In the genomic region with DNA sequence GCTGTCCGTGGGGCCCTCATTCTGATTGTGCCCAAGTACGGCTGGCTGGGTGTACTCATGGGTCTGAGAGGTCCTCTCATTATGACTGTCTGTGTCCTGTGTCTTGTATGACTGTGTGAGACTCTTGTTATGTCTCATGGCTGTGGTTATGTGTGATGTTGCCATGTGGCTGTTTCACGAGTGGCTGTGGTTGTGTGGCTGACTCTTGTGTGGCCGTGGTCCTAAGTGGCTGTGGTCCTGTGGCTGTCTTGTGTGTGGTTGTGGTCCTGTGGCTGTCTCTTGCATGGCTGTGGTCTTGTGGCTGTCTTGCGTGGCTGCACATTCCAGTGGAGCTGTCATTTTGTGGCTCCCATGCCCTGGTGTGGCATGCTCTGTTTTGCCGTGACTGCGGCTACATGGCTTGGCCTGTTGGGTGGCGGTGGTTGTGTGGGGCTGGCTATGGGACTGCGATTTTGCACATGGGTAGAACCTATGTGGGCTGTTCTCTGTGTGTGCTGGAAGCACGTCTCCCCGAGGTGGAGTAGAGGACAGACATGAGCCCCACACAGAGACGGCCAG, we compare ENCODE assay signal across 8 cellular contexts. TPM values are rescaled to one million over a fixed set of nuclear protein-coding genes. Genes with fewer than 3 reads are reported as not detected.
DNase-seq lines count a peak whose midpoint lies in the region; ATAC-seq and TF ChIP-seq lines count a peak whose summit lies in the region.

No MANE protein-coding gene starts in this region.

- peaks cover 7% of the 10 kb centered on the region for H3K36me3 Mint-ChIP-seq in activated CD8-positive, alpha-beta T cell treated with anti-CD3 and anti-CD28 coated beads, Interleukin-2, amount 10 ng/mL, durations not matched to agents 7 days and 5 days (ENCODE audit: low read depth)
- peaks cover 17 to 32% of the 10 kb centered on the region in 2 donors for H3K36me3 Mint-ChIP-seq in stimulated activated naive B cell treated with anti-CD40 and anti-IgM and Interleukin-4, amounts not matched to agents 10 μg/mL and 1 μg/mL and 100 μg/mL, for 72 hours

- peaks cover 59% of the 10 kb centered on the region for H3K4me1 Mint-ChIP-seq in activated CD8-positive, alpha-beta T cell treated with anti-CD3 and anti-CD28 coated beads, Interleukin-2, amount 10 ng/mL, durations not matched to agents 7 days and 5 days (ENCODE audit: low read depth)
- peaks cover 49 to 88% of the 10 kb centered on the region in 2 donors for H3K4me1 Mint-ChIP-seq in stimulated activated naive B cell treated with anti-CD40 and anti-IgM and Interleukin-4, amounts not matched to agents 10 μg/mL and 1 μg/mL and 100 μg/mL, for 72 hours

- peaks cover 13% of the 10 kb centered on the region for H3K27me3 ChIP-seq in gastroesophageal sphincter

- peak; percentile 45 for ATAC-seq in activated CD8-positive, alpha-beta T cell treated with anti-CD3 and anti-CD28 coated beads, Interleukin-2, amount 10 ng/mL, durations not matched to agents 7 days and 5 days
- ATAC-seq in gastroesophageal sphincter: no peak
- peak; percentile 28 to 29 for ATAC-seq in stimulated activated naive B cell treated with anti-CD40 and anti-IgM and Interleukin-4, amounts not matched to agents 10 μg/mL and 1 μg/mL and 100 μg/mL, for 72 hours (replicated peaks)
- no peak for ATAC-seq in GM19351 (IDR thresholded peaks at IDR 0.05; ENCODE audit: unreplicated experiment)
- ATAC-seq in HG02981 (IDR thresholded peaks at IDR 0.05; ENCODE audit: unreplicated experiment): no peak

- DNase-seq in KBM-7: peak; percentile 77
- DNase-seq in activated CD8-positive, alpha-beta T cell treated with anti-CD3 and anti-CD28 coated beads, Interleukin-2, amount 10 ng/mL, durations not matched to agents 7 days and 5 days: peak; percentile 79
- DNase-seq in stimulated activated naive B cell treated with anti-CD40 and anti-IgM and Interleukin-4, amounts not matched to agents 10 μg/mL and 1 μg/mL and 100 μg/mL, for 72 hours: peak; percentile 68
- DNase-seq in T-helper 9 cell: no peak
- DNase-seq in DMS79 treated with DMSO at 0.1 percent for 48 hours (lab: John Stamatoyannopoulos, UW): no peak

- H3K36me3 ChIP-seq in gastroesophageal sphincter: peaks cover 0 to 12% of the 10 kb centered on the region in 2 donors

- H3K4me3 ChIP-seq in gastroesophageal sphincter: peak overlapping the region in 1 of 2 donors; percentile 52

- peak overlapping the region; percentile 63 for H3K4me3 Mint-ChIP-seq in activated CD8-positive, alpha-beta T cell treated with anti-CD3 and anti-CD28 coated beads, Interleukin-2, amount 10 ng/mL, durations not matched to agents 7 days and 5 days
- H3K4me3 Mint-ChIP-seq in stimulated activated naive B cell treated with anti-CD40 and anti-IgM and Interleukin-4, amounts not matched to agents 10 μg/mL and 1 μg/mL and 100 μg/mL, for 72 hours: peak overlapping the region; percentile 92 to 94

- no peak for TF ChIP-seq POLR2A in gastroesophageal sphincter (IDR thresholded peaks at IDR 0.05)

- peaks cover 0 to 96% (median 25%) of the 10 kb centered on the region in 3 donors for H3K4me1 ChIP-seq in gastroesophageal sphincter

- no peak for TF ChIP-seq EP300 in gastroesophageal sphincter (IDR thresholded peaks at IDR 0.05)

- H3K27me3 Mint-ChIP-seq in activated CD8-positive, alpha-beta T cell treated with anti-CD3 and anti-CD28 coated beads, Interleukin-2, amount 10 ng/mL, durations not matched to agents 7 days and 5 days (ENCODE audit: low read depth): peaks cover 31% of the 10 kb centered on the region
- no peaks in the 10 kb centered on the region for H3K27me3 Mint-ChIP-seq in stimulated activated naive B cell treated with anti-CD40 and anti-IgM and Interleukin-4, amounts not matched to agents 10 μg/mL and 1 μg/mL and 100 μg/mL, for 72 hours

- no peaks in the 10 kb centered on the region for H3K9me3 Mint-ChIP-seq in activated CD8-positive, alpha-beta T cell treated with anti-CD3 and anti-CD28 coated beads, Interleukin-2, amount 10 ng/mL, durations not matched to agents 7 days and 5 days (ENCODE audit: insufficient read depth)
- H3K9me3 Mint-ChIP-seq in stimulated activated naive B cell treated with anti-CD40 and anti-IgM and Interleukin-4, amounts not matched to agents 10 μg/mL and 1 μg/mL and 100 μg/mL, for 72 hours: peaks cover 0 to 4% of the 10 kb centered on the region in 2 donors

- H3K27ac Mint-ChIP-seq in activated CD8-positive, alpha-beta T cell treated with anti-CD3 and anti-CD28 coated beads, Interleukin-2, amount 10 ng/mL, durations not matched to agents 7 days and 5 days: peak overlapping the region; percentile 91
- peak overlapping the region; percentile 94 for H3K27ac Mint-ChIP-seq in stimulated activated naive B cell treated with anti-CD40 and anti-IgM and Interleukin-4, amounts not matched to agents 10 μg/mL and 1 μg/mL and 100 μg/mL, for 72 hours

- in situ Hi-C loops in KBM-7 (cut with MboI; ENCODE audit: low pct_unique_long_range_greater_than_20kb, low sequenced_read_pairs): no loop called here

- WGBS in gastroesophageal sphincter (ENCODE audit: low coverage in 1 of 2), 2 donors: 70% methylated on average over 2 of the region's 12 CpGs; no CpG with 5 or more reads in 1 of the 2 donors

- H3K9me3 ChIP-seq in gastroesophageal sphincter: no peaks in the 10 kb centered on the region

- peak overlapping the region; percentile 66 to 89 (median 82) for H3K27ac ChIP-seq in gastroesophageal sphincter

- no peak for TF ChIP-seq CTCF in gastroesophageal sphincter (IDR thresholded peaks at IDR 0.05)

- POLR2A ChIA-PET in activated CD8-positive, alpha-beta T cell treated with anti-CD3 and anti-CD28 coated beads, Interleukin-2, amount 10 ng/mL, durations not matched to agents 7 days and 5 days (lab: Charles Lee): interaction anchor here (0.8 to 1.7 kb wide), 6 partner anchors 11 to 309 kb away, joined by 3 to 10 read pairs (median 4); a partner anchor contains a TSS

- CTCF ChIA-PET in activated CD8-positive, alpha-beta T cell treated with anti-CD3 and anti-CD28 coated beads, Interleukin-2, amount 10 ng/mL, durations not matched to agents 7 days and 5 days (lab: Charles Lee): interaction anchor here (0.8 to 2.8 kb wide), 5 partner anchors 39 to 135 kb away, joined by 3 to 13 read pairs (median 5); no protein-coding TSS in a partner anchor

RNA-seq across cellular contexts. Expression of a gene that starts 2.5 kb away (rescaled TPM):
- total RNA-seq in activated CD8-positive, alpha-beta T cell treated with anti-CD3 and anti-CD28 coated beads, Interleukin-2, amount 10 ng/mL, durations not matched to agents 7 days and 5 days: 1 to 10 TPM; 3.3 to 3.8 TPM
- 10 to 100 TPM in 2 of 4 donors, 1 to 10 TPM in 2; 9.9 to 11.8 (median 10.8) TPM for total RNA-seq in gastroesophageal sphincter

RNA-seq across cellular contexts. Expression of a gene that starts 16.4 kb away (rescaled TPM):
- 10 to 100 TPM; 59.8 to 60.3 TPM for total RNA-seq in activated CD8-positive, alpha-beta T cell treated with anti-CD3 and anti-CD28 coated beads, Interleukin-2, amount 10 ng/mL, durations not matched to agents 7 days and 5 days
- total RNA-seq in gastroesophageal sphincter: 10 to 100 TPM; 25.7 to 30.0 (median 28.7) TPM

RNA-seq across cellular contexts. Expression of a gene that starts 18.0 kb away (rescaled TPM):
- total RNA-seq in activated CD8-positive, alpha-beta T cell treated with anti-CD3 and anti-CD28 coated beads, Interleukin-2, amount 10 ng/mL, durations not matched to agents 7 days and 5 days: 10 to 100 TPM; 74.6 to 84.8 TPM
- 10 to 100 TPM; 23.8 to 55.2 (median 26.2) TPM for total RNA-seq in gastroesophageal sphincter

RNA-seq across cellular contexts. Expression of a gene that starts 50.1 kb away (rescaled TPM):
- total RNA-seq in activated CD8-positive, alpha-beta T cell treated with anti-CD3 and anti-CD28 coated beads, Interleukin-2, amount 10 ng/mL, durations not matched to agents 7 days and 5 days: 10 to 100 TPM; 68.4 to 69.2 TPM
- 10 to 100 TPM; 45.1 to 69.0 (median 53.0) TPM for total RNA-seq in gastroesophageal sphincter

RNA-seq across cellular contexts. Expression of a gene that starts 50.1 kb away (rescaled TPM):
- 100 to 1,000 TPM; 203 to 210 TPM for total RNA-seq in activated CD8-positive, alpha-beta T cell treated with anti-CD3 and anti-CD28 coated beads, Interleukin-2, amount 10 ng/mL, durations not matched to agents 7 days and 5 days
- 10 to 100 TPM; 33.8 to 62.1 (median 48.0) TPM for total RNA-seq in gastroesophageal sphincter

Comparison
In these comparisons a context has a peak if more than half of its experiments do, and no peak if none do; other contexts are left out.
1. DNase-seq: peak in KBM-7 (single experiment), activated CD8-positive, alpha-beta T cell treated with anti-CD3 and anti-CD28 coated beads, Interleukin-2, amount 10 ng/mL, durations not matched to agents 7 days and 5 days (single experiment) and stimulated activated naive B cell treated with anti-CD40 and anti-IgM and Interleukin-4, amounts not matched to agents 10 μg/mL and 1 μg/mL and 100 μg/mL, for 72 hours (single experiment); none in T-helper 9 cell (single experiment) and DMS79 treated with DMSO at 0.1 percent for 48 hours (single experiment).
2. ATAC-seq: peak in activated CD8-positive, alpha-beta T cell treated with anti-CD3 and anti-CD28 coated beads, Interleukin-2, amount 10 ng/mL, durations not matched to agents 7 days and 5 days (single experiment) and stimulated activated naive B cell treated with anti-CD40 and anti-IgM and Interleukin-4, amounts not matched to agents 10 μg/mL and 1 μg/mL and 100 μg/mL, for 72 hours (2 of 2); none in gastroesophageal sphincter (single experiment), GM19351 (single experiment) and HG02981 (single experiment).